Comparison of ENCODE assay signal across 1 cellular context in the genomic region with DNA sequence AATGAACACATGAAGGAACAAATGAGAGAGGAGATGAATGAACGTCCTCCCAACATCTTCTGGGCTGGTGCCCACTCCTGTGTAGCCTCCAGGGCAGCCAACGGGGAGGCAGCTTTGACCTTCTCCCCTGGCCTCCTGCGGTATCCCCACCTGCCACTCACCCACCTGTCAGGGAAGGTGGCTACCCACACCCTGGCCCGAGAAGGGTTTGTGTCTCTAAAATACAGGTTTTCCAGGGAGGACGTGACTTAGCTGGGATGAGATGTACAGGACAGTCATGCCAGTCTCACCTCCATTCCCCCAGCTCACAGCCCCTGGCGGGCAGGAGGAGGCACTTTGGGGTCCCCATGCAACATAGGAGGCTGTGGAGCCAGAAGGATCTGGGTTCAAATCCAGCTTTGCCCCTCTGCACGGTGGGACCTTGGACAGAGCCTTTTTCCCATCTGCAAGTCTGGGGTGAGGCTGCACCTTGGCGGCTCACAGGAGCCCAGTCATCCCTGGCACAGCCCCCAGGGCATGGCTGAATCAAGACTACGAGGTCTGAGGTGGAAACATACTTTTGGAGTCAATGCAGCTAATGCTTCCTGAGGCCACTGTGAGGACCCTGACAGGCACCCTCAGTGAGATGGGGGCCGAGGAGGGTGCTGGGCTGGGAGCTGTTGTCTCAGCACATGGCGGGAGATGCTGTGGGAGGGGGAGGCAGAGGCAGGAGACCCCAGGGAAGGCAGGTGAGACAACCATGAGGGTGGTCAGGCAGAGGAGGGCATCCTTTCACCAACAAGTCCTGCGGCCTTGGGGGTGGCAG.
TF ChIP-seq lines count a peak whose summit lies in the region.

No MANE protein-coding gene starts in this region.

TF ChIP-seq in H1, 55 proteins besides CTCF, POLR2A, EP300 and RAD21:
- no peak for TF ChIP-seq MAFK (IDR thresholded peaks at IDR 0.05; ENCODE audit: low read depth, low read length)
